In the genomic region with DNA sequence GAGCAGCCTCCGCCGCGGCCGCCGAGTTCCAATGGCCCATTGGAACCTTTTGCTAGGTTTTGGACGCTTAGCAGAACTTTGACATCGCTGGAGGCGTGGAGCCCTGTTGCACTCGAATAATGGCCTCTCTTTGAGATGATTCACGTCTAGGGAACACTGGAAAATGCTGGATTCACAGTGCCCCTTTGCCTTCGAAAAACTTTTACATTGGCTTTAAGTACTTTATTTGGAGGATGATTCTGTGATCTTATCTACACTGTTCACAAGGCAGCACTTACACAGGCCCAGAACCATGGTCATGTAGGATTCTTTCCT, we compare ENCODE assay signal across 9 cellular contexts. TPM values are rescaled to one million over a fixed set of nuclear protein-coding genes. Genes with fewer than 3 reads are reported as not detected.
A peak's percentile ranks its signal among the peaks of the same experiment; 100 is the strongest.
DNase-seq lines count a peak whose midpoint lies in the region; ATAC-seq and TF ChIP-seq lines count a peak whose summit lies in the region.
"Had no signal": no experiment of that assay in that cellular context is flagged by ENCODE, and none has a peak within 500 bp of the region (broad histone marks: within the 10 kb centered on the region; RNA-seq: fewer than 3 reads in every experiment).

No MANE protein-coding gene starts in this region.

- H3K27me3 ChIP-seq in gastroesophageal sphincter = no peaks in the 10 kb centered on the region

- H3K4me3 ChIP-seq in gastroesophageal sphincter (peak overlapping the region; percentile 58 to 85), retinal pigment epithelial cell (ENCODE audit: low read length) (peak overlapping the region; percentile 74)

- H3K36me3 Mint-ChIP-seq in T-helper 17 cell (ENCODE audit: low read depth) = peaks cover 2% of the 10 kb centered on the region

- peaks cover 65% of the 10 kb centered on the region for H3K27me3 Mint-ChIP-seq in T-helper 17 cell

- TF ChIP-seq EP300 in gastroesophageal sphincter (IDR thresholded peaks at IDR 0.05) = no peak

- ATAC-seq in GM18505 (IDR thresholded peaks at IDR 0.05; ENCODE audit: unreplicated experiment) = peak; percentile 4
- ATAC-seq in T-helper 17 cell = no peak
- no peak for ATAC-seq in gastroesophageal sphincter
- no peak for ATAC-seq in GM19324 (IDR thresholded peaks at IDR 0.05; ENCODE audit: low FRiP score, unreplicated experiment)
- no peak for ATAC-seq in GM18519 (IDR thresholded peaks at IDR 0.05; ENCODE audit: low FRiP score, unreplicated experiment)

- H3K4me1 ChIP-seq in gastroesophageal sphincter = peaks cover 0 to 35% (median 0%) of the 10 kb centered on the region in 3 donors

- H3K4me1 Mint-ChIP-seq in T-helper 17 cell = peaks cover 15% of the 10 kb centered on the region

- TF ChIP-seq POLR2A in GM18505 (IDR thresholded peaks at IDR 0.05; ENCODE audit: borderline replicate concordance, extremely low read depth, insufficient read depth, insufficient read length) (no peak), gastroesophageal sphincter (IDR thresholded peaks at IDR 0.05) (no peak)

- no peak for TF ChIP-seq CTCF in gastroesophageal sphincter (IDR thresholded peaks at IDR 0.05)
- no peak for TF ChIP-seq CTCF in retinal pigment epithelial cell (conservative IDR thresholded peaks at IDR 0.05; ENCODE audit: low read depth, low read length)

- DNase-seq in T-helper 17 cell (no peak), retinal pigment epithelial cell (ENCODE audit: low read depth) (no peak), SIG-M5 (lab: John Stamatoyannopoulos, UW) (no peak), NCI-H446 treated with DMSO at 0.1 percent for 48 hours (lab: John Stamatoyannopoulos, UW) (no peak)

- H3K36me3 ChIP-seq in gastroesophageal sphincter = no peaks in the 10 kb centered on the region

- H3K27ac ChIP-seq in gastroesophageal sphincter = peak overlapping the region; percentile 72 to 91 (median 90)

- peak overlapping the region; percentile 50 for H3K4me3 Mint-ChIP-seq in T-helper 17 cell

- no peaks in the 10 kb centered on the region for H3K9me3 ChIP-seq in T-helper 17 cell (ENCODE audit: control insufficient read depth, low read length, poor library complexity, severe bottlenecking)
- H3K9me3 ChIP-seq in gastroesophageal sphincter = no peaks in the 10 kb centered on the region

- no peak overlapping the region for H3K27ac Mint-ChIP-seq in T-helper 17 cell

- WGBS in gastroesophageal sphincter (ENCODE audit: low coverage in 1 of 2), 2 donors = 0% methylated on average over 4 to 6 of the region's 11 CpGs

RNA-seq across cellular contexts. Expression of a gene that starts 0.5 kb away (rescaled TPM):
- total RNA-seq in T-helper 17 cell (not detected), gastroesophageal sphincter (10 to 100 TPM; 18.2 to 50.7 (median 44.4) TPM)
- total RNA-seq: mononuclear cell had no signal

RNA-seq across cellular contexts. Expression of a gene that starts 52.0 kb away (rescaled TPM):
- not detected for total RNA-seq in T-helper 17 cell
- total RNA-seq in gastroesophageal sphincter = 10 to 100 TPM in 1 of 4 donors, 1 to 10 TPM in 2, under 1 TPM in 1; 0.87 to 17.6 (median 4.4) TPM

Comparison
In these comparisons a context has a peak if more than half of its experiments do, and no peak if none do; other contexts are left out.
1. RNA of a gene that starts 0.5 kb away (total RNA-seq): 18.2 to 50.7 TPM in gastroesophageal sphincter; not detected in T-helper 17 cell; every median in the first group is over 10 times any median in the second.